ENCODE assay signal across 20 cellular contexts in the genomic region with DNA sequence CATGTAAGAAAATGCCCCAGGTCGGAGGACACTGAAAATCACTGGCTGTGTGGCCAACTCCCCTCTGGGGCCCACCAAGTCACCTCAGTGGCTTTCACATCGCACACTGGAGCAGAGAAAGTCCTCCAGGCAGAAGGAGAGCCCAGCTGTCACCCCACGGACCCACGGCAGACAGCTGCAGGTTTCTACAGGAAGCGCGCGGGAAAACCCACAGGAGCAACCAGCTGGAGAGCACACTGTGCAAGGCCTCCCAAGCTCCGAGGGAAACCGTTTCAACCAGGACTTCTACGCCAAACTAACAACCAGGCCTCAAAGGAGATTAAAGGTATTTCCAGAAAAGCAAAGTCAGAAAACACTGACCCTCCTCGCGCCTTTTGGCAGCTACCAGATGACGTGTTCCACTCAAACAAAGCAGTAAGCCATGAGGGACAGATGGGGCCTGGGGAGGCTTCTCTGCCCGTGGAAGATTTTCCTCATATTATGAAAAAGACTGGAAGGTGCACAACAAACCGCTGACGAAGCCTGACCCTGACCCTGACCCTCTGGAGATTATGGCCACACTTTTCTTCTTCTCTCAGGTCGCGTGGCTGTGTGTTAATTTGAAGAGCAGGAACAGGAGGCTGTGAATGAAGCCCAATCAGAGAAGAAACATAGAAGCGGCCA. TPM values are rescaled to one million over a fixed set of nuclear protein-coding genes. Genes with fewer than 3 reads are reported as not detected.
DNase-seq lines count a peak whose midpoint lies in the region; ATAC-seq and TF ChIP-seq lines count a peak whose summit lies in the region.
"Had no signal": no experiment of that assay in that cellular context is flagged by ENCODE, and none has a peak within 500 bp of the region (broad histone marks: within the 10 kb centered on the region; RNA-seq: fewer than 3 reads in every experiment).

No MANE protein-coding gene starts in this region.

- no peak overlapping the region for H3K4me3 ChIP-seq in PC-9
- H3K4me3 ChIP-seq: SK-N-MC had no signal

- CTCF ChIA-PET in activated CD8-positive, alpha-beta T cell treated with anti-CD3 and anti-CD28 coated beads, Interleukin-2, amount 10 ng/mL, durations not matched to agents 7 days and 5 days (lab: Charles Lee): no interaction called here
- CTCF ChIA-PET in activated CD8-positive, alpha-beta T cell treated with anti-CD3 and anti-CD28 coated beads for 36 hours (lab: Charles Lee): no interaction called here
- CTCF ChIA-PET in Calu3 (lab: Charles Lee): no interaction called here
- CTCF ChIA-PET in WTC11 (lab: Charles Lee): no interaction called here
- CTCF ChIA-PET in PC-9 (lab: Charles Lee): no interaction called here

- BruUV-seq in Calu3 (replicated peaks; lab: Mats Ljungman, UMichigan) (TSS peak; percentile 19), PC-9 (replicated peaks; lab: Mats Ljungman, UMichigan) (no TSS peak)

- no peaks in the 10 kb centered on the region for H3K79me2 ChIP-seq in PC-9 (ENCODE audit: low read depth)

- H3K4me3 Mint-ChIP-seq in activated CD8-positive, alpha-beta T cell treated with anti-CD3 and anti-CD28 coated beads, Interleukin-2, amount 10 ng/mL, durations not matched to agents 7 days and 5 days: no peak overlapping the region
- H3K4me3 Mint-ChIP-seq in activated CD8-positive, alpha-beta T cell treated with anti-CD3 and anti-CD28 coated beads for 36 hours: no peak overlapping the region
- H3K4me3 Mint-ChIP-seq in Calu3 (ENCODE audit: low read depth, unreplicated experiment) (no peak overlapping the region), WTC11 (no peak overlapping the region)
- H3K4me3 Mint-ChIP-seq: CD14-positive monocyte had no signal

- no peak overlapping the region for H3K4me2 ChIP-seq in PC-9

- POLR2A ChIA-PET in activated CD8-positive, alpha-beta T cell treated with anti-CD3 and anti-CD28 coated beads, Interleukin-2, amount 10 ng/mL, durations not matched to agents 7 days and 5 days (lab: Charles Lee): no interaction called here
- POLR2A ChIA-PET in activated CD8-positive, alpha-beta T cell treated with anti-CD3 and anti-CD28 coated beads for 36 hours (lab: Charles Lee): interaction anchor here (1.6 kb wide), 1 partner anchor 12 kb away, joined by 14 read pairs; no protein-coding TSS in a partner anchor
- POLR2A ChIA-PET in WTC11 (lab: Charles Lee): no interaction called here
- POLR2A ChIA-PET in PC-9 (lab: Charles Lee; ENCODE audit: unreplicated experiment): no interaction called here

- H3K27ac ChIP-seq in PC-9: no peak overlapping the region
- H3K27ac ChIP-seq: SK-N-MC had no signal

- TF ChIP-seq CTCF in activated CD8-positive, alpha-beta T cell treated with anti-CD3 and anti-CD28 coated beads for 36 hours (IDR thresholded peaks at IDR 0.05): no peak
- TF ChIP-seq CTCF in Calu3 (IDR thresholded peaks at IDR 0.05; ENCODE audit: unreplicated experiment) (no peak), WTC11 (IDR thresholded peaks at IDR 0.05) (no peak), PC-9 (conservative IDR thresholded peaks at IDR 0.05) (no peak)

- H3K36me3 ChIP-seq in PC-9 (ENCODE audit: low read depth): no peaks in the 10 kb centered on the region

- ATAC-seq in activated CD8-positive, alpha-beta T cell treated with anti-CD3 and anti-CD28 coated beads, Interleukin-2, amount 10 ng/mL, durations not matched to agents 7 days and 5 days: no peak
- no peak for ATAC-seq in activated CD8-positive, alpha-beta T cell treated with anti-CD3 and anti-CD28 coated beads for 36 hours
- no peak for ATAC-seq in WTC11

- H3K9me3 Mint-ChIP-seq in activated CD8-positive, alpha-beta T cell treated with anti-CD3 and anti-CD28 coated beads, Interleukin-2, amount 10 ng/mL, durations not matched to agents 7 days and 5 days (ENCODE audit: insufficient read depth): no peaks in the 10 kb centered on the region
- H3K9me3 Mint-ChIP-seq in activated CD8-positive, alpha-beta T cell treated with anti-CD3 and anti-CD28 coated beads for 36 hours: no peaks in the 10 kb centered on the region
- H3K9me3 Mint-ChIP-seq in Calu3 (ENCODE audit: low read depth, unreplicated experiment) (no peaks in the 10 kb centered on the region), WTC11 (no peaks in the 10 kb centered on the region)
- H3K9me3 Mint-ChIP-seq: CD14-positive monocyte had no signal

- H3K27ac Mint-ChIP-seq in activated CD8-positive, alpha-beta T cell treated with anti-CD3 and anti-CD28 coated beads, Interleukin-2, amount 10 ng/mL, durations not matched to agents 7 days and 5 days: peak overlapping the region; percentile 62
- H3K27ac Mint-ChIP-seq in activated CD8-positive, alpha-beta T cell treated with anti-CD3 and anti-CD28 coated beads for 36 hours: no peak overlapping the region
- no peak overlapping the region for H3K27ac Mint-ChIP-seq in Calu3 (ENCODE audit: unreplicated experiment)
- H3K27ac Mint-ChIP-seq in WTC11: peak overlapping the region; percentile 84

- no peaks in the 10 kb centered on the region for H3K27me3 ChIP-seq in PC-9 (ENCODE audit: insufficient read depth, low read depth)

- H2AFZ ChIP-seq in PC-9: no peak overlapping the region

- no peaks in the 10 kb centered on the region for H3K27me3 Mint-ChIP-seq in activated CD8-positive, alpha-beta T cell treated with anti-CD3 and anti-CD28 coated beads, Interleukin-2, amount 10 ng/mL, durations not matched to agents 7 days and 5 days (ENCODE audit: low read depth)
- H3K27me3 Mint-ChIP-seq in activated CD8-positive, alpha-beta T cell treated with anti-CD3 and anti-CD28 coated beads for 36 hours: no peaks in the 10 kb centered on the region
- H3K27me3 Mint-ChIP-seq in Calu3 (ENCODE audit: unreplicated experiment) (no peaks in the 10 kb centered on the region), WTC11 (ENCODE audit: low read depth) (no peaks in the 10 kb centered on the region)

- H3K36me3 Mint-ChIP-seq in activated CD8-positive, alpha-beta T cell treated with anti-CD3 and anti-CD28 coated beads, Interleukin-2, amount 10 ng/mL, durations not matched to agents 7 days and 5 days (ENCODE audit: low read depth): peaks cover 61% of the 10 kb centered on the region
- H3K36me3 Mint-ChIP-seq in activated CD8-positive, alpha-beta T cell treated with anti-CD3 and anti-CD28 coated beads for 36 hours (ENCODE audit: low read depth): peaks cover 46% of the 10 kb centered on the region
- H3K36me3 Mint-ChIP-seq in Calu3 (ENCODE audit: insufficient read depth, unreplicated experiment): peaks cover 41% of the 10 kb centered on the region
- H3K36me3 Mint-ChIP-seq in WTC11: peaks cover 65% of the 10 kb centered on the region

- peaks cover 9% of the 10 kb centered on the region; the same call in 1 of the 2 replicates for H4K20me1 ChIP-seq in PC-9 (ENCODE audit: insufficient read depth)

- peaks cover 2% of the 10 kb centered on the region for H3K4me1 Mint-ChIP-seq in activated CD8-positive, alpha-beta T cell treated with anti-CD3 and anti-CD28 coated beads, Interleukin-2, amount 10 ng/mL, durations not matched to agents 7 days and 5 days (ENCODE audit: low read depth)
- H3K4me1 Mint-ChIP-seq in activated CD8-positive, alpha-beta T cell treated with anti-CD3 and anti-CD28 coated beads for 36 hours (ENCODE audit: low read depth): no peaks in the 10 kb centered on the region
- no peaks in the 10 kb centered on the region for H3K4me1 Mint-ChIP-seq in Calu3 (ENCODE audit: low read depth, unreplicated experiment)
- H3K4me1 Mint-ChIP-seq in WTC11: peaks cover 2% of the 10 kb centered on the region
- H3K4me1 Mint-ChIP-seq: CD14-positive monocyte had no signal

- H3K9me3 ChIP-seq in PC-9 (ENCODE audit: insufficient read depth, low read depth): no peaks in the 10 kb centered on the region
- H3K9me3 ChIP-seq: Caco-2 had no signal

- H3K9me2 ChIP-seq in PC-9 (ENCODE audit: insufficient read depth): no peaks in the 10 kb centered on the region

- intact Hi-C loops in activated CD8-positive, alpha-beta T cell treated with anti-CD3 and anti-CD28 coated beads for 36 hours (cut with micrococcal nuclease): no loop called here
- intact Hi-C loops in Calu3 (cut with micrococcal nuclease; ENCODE audit: unreplicated experiment) (no loop called here), PC-9 (cut with micrococcal nuclease; ENCODE audit: unreplicated experiment) (no loop called here)

- no peaks in the 10 kb centered on the region for H3F3A ChIP-seq in PC-9 (ENCODE audit: insufficient read depth, low read depth)

- H3K4me1 ChIP-seq in PC-9 (replicated peaks; ENCODE audit: insufficient read depth): no peaks in the 10 kb centered on the region
- H3K4me1 ChIP-seq: Caco-2 had no signal

- DNase-seq in activated CD8-positive, alpha-beta T cell treated with anti-CD3 and anti-CD28 coated beads, Interleukin-2, amount 10 ng/mL, durations not matched to agents 7 days and 5 days: no peak
- no peak for DNase-seq in activated CD8-positive, alpha-beta T cell treated with anti-CD3 and anti-CD28 coated beads for 36 hours
- DNase-seq in Calu3 (no peak), WTC11 (ENCODE audit: low spot score) (no peak), myocyte (ENCODE audit: low read depth) (peak; percentile 82), PC-9 (no peak), DMS114 treated with DMSO at 0.1 percent for 48 hours (lab: John Stamatoyannopoulos, UW; ENCODE audit: unreplicated experiment) (no peak), SIG-M5 treated with dmso at 0.1 percent for 504 hours (lab: John Stamatoyannopoulos, UW; ENCODE audit: unreplicated experiment) (no peak)
- DNase-seq: Caco-2; DMS79 treated with DMSO at 0.1 percent for 48 hours; GDM1; Kasumi-1; NCI-H1417 treated with DMSO at 0.1 percent for 48 hours; NCI-H2029 treated with DMSO at 0.1 percent for 48 hours; NCI-H226; NCI-H69; NK-92 treated with Interleukin-12 subunit alpha and Interleukin-12 subunit beta, amount 100 ng/mL, for 24 hours; OCI-M1 had no signal

TF ChIP-seq in WTC11, 78 proteins besides CTCF, POLR2A, EP300 and RAD21 (continues in another document):
- TF ChIP-seq FOXP1 (CRISPR knock-in tag; IDR thresholded peaks at IDR 0.05; ENCODE audit: borderline replicate concordance) (no peak), TEAD1 (CRISPR knock-in tag; IDR thresholded peaks at IDR 0.05) (no peak)

RNA-seq across cellular contexts. Expression of a gene that starts 21.0 kb away (rescaled TPM):
- total RNA-seq in activated CD8-positive, alpha-beta T cell treated with anti-CD3 and anti-CD28 coated beads, Interleukin-2, amount 10 ng/mL, durations not matched to agents 7 days and 5 days: 10 to 100 TPM; 35.6 to 40.9 TPM
- 10 to 100 TPM; 49.8 to 53.5 TPM for total RNA-seq in activated CD8-positive, alpha-beta T cell treated with anti-CD3 and anti-CD28 coated beads for 36 hours
- total RNA-seq in Calu3 (2022) (29.9 and 32.0 TPM in 2 replicates), WTC11 (2021) (41.5 to 42.6 TPM (median 42.2 TPM) in 3 replicates), myocyte (7.5 and 8.7 TPM in 2 replicates), PC-9 (2021) (17.6 and 18.7 TPM in 2 replicates)
- polyA plus RNA-seq in myocyte (2012): 12.3 TPM

RNA-seq across cellular contexts. Expression of a gene that starts 34.8 kb away (rescaled TPM):
- 10 to 100 TPM; 27.7 to 28.1 TPM for total RNA-seq in activated CD8-positive, alpha-beta T cell treated with anti-CD3 and anti-CD28 coated beads, Interleukin-2, amount 10 ng/mL, durations not matched to agents 7 days and 5 days
- 10 to 100 TPM; 29.0 to 29.8 TPM for total RNA-seq in activated CD8-positive, alpha-beta T cell treated with anti-CD3 and anti-CD28 coated beads for 36 hours
- total RNA-seq in Calu3 (2022) (29.8 and 31.1 TPM in 2 replicates), WTC11 (2021) (28.5 to 32.6 TPM (median 30.9 TPM) in 3 replicates), myocyte (40.7 and 44.0 TPM in 2 replicates), PC-9 (2021) (19.4 and 20.7 TPM in 2 replicates)
- 40.6 TPM for polyA plus RNA-seq in myocyte (2012)

Comparison
In these comparisons a context has a peak if more than half of its experiments do, and no peak if none do; other contexts are left out.
1. H3K27ac Mint-ChIP-seq: peak in activated CD8-positive, alpha-beta T cell treated with anti-CD3 and anti-CD28 coated beads, Interleukin-2, amount 10 ng/mL, durations not matched to agents 7 days and 5 days (single experiment) and WTC11 (single experiment); none in activated CD8-positive, alpha-beta T cell treated with anti-CD3 and anti-CD28 coated beads for 36 hours (single experiment) and Calu3 (single experiment).